ENCODE assay signal across 2 cellular contexts in genomic region chr20:41017448-41018042, GRCh38.
TF ChIP-seq lines count a peak whose summit lies in the region.

No MANE protein-coding gene starts in this region.

TF ChIP-seq in HepG2, 621 proteins besides CTCF, POLR2A, EP300 and RAD21 (continues in another document):
- TF ChIP-seq ZFP82 (CRISPR knock-in tag; IDR thresholded peaks at IDR 0.05; ENCODE audit: borderline replicate concordance) (no peak), ZNF710 (CRISPR knock-in tag; IDR thresholded peaks at IDR 0.05; ENCODE audit: borderline replicate concordance) (0 out of 2 replicates have a peak, but pooled peaks have one; percentile 47), SCMH1 (CRISPR knock-in tag; IDR thresholded peaks at IDR 0.05; ENCODE audit: borderline replicate concordance) (no peak), TSC22D2 (CRISPR knock-in tag; IDR thresholded peaks at IDR 0.05; ENCODE audit: borderline replicate concordance) (0 out of 2 replicates have a peak, but pooled peaks have one; percentile 39), FOXP4 (CRISPR knock-in tag; IDR thresholded peaks at IDR 0.05) (no peak), PITX1 (CRISPR knock-in tag; IDR thresholded peaks at IDR 0.05) (peak; percentile 38; the same call in 1 of the 2 replicates), MED13 (CRISPR knock-in tag; IDR thresholded peaks at IDR 0.05) (no peak), FOXC1 (CRISPR knock-in tag; IDR thresholded peaks at IDR 0.05; ENCODE audit: borderline replicate concordance) (peak; percentile 34; the same call in 1 of the 2 replicates), RELA (CRISPR knock-in tag; IDR thresholded peaks at IDR 0.05) (no peak), ELK4 (CRISPR knock-in tag; IDR thresholded peaks at IDR 0.05; ENCODE audit: borderline replicate concordance) (no peak), KMT2B (CRISPR knock-in tag; IDR thresholded peaks at IDR 0.05) (no peak), SAP130 (CRISPR knock-in tag; IDR thresholded peaks at IDR 0.05; ENCODE audit: low read depth) (peak; percentile 25; the same call in 1 of the 2 replicates), SRSF9 (IDR thresholded peaks at IDR 0.05; ENCODE audit: borderline replicate concordance, insufficient read depth, low read depth, low read length, poor library complexity, severe bottlenecking) (no peak), ZNF580 (CRISPR knock-in tag; IDR thresholded peaks at IDR 0.05; ENCODE audit: borderline replicate concordance, low read depth) (no peak), FOXO1 (CRISPR knock-in tag; IDR thresholded peaks at IDR 0.05) (no peak), ARID4A (CRISPR knock-in tag; IDR thresholded peaks at IDR 0.05; ENCODE audit: borderline replicate concordance) (no peak; the same call in 1 of the 2 replicates)

TF ChIP-seq in K562, 482 proteins besides CTCF, POLR2A, EP300 and RAD21:
- TF ChIP-seq RBM15 (IDR thresholded peaks at IDR 0.05; ENCODE audit: insufficient read depth, low read length) (no peak), REST (CRISPR knock-in tag; IDR thresholded peaks at IDR 0.05; ENCODE audit: low read depth) (no peak), ZNF239 (CRISPR knock-in tag; IDR thresholded peaks at IDR 0.05) (no peak)
